In genomic region chr10:43137971-43138756, GRCh38 we compare ENCODE assay signal across 8 cellular contexts. TPM values are rescaled to one million over a fixed set of nuclear protein-coding genes. Genes with fewer than 3 reads are reported as not detected.
DNase-seq lines count a peak whose midpoint lies in the region; ATAC-seq and TF ChIP-seq lines count a peak whose summit lies in the region.

Gene CSGALNACT2 (plus strand): TSS chr10:43138445. CDS start chr10:43155150, 16,705 bp downstream.

- H3K4me2 ChIP-seq in KMS-11: peak within 1 kb of the TSS; percentile 85

- no peaks in the 10 kb centered on the region for H3K36me3 Mint-ChIP-seq in nephron (ENCODE audit: low read depth)

- H3K36me3 ChIP-seq in KMS-11 (ENCODE audit: insufficient read depth) (no peaks in the 10 kb centered on the region; the same call in 1 of the 2 replicates), RWPE2 (ENCODE audit: low read depth) (no peaks in the 10 kb centered on the region)

- no peaks in the 10 kb centered on the region for H4K20me1 ChIP-seq in KMS-11 (ENCODE audit: insufficient read depth)

- peak within 1 kb of the TSS; percentile 90 to 100 (median 99) for H3K27ac Mint-ChIP-seq in nephron

- peaks cover 40% of the 10 kb centered on the region for H3K79me2 ChIP-seq in KMS-11 (ENCODE audit: insufficient read depth, low read depth)

- ATAC-seq in GM21737 (IDR thresholded peaks at IDR 0.05; ENCODE audit: unreplicated experiment) (peak; percentile 58), RWPE2 (ENCODE audit: low read depth) (peak; percentile 65)
- peak; percentile 83 for ATAC-seq in stimulated activated naive CD8-positive, alpha-beta T cell treated with anti-CD3 and anti-CD28 coated beads, Interleukin-15, Interleukin-2, amounts not matched to agents 100 U/mL and 50 U/mL, for 24 hours

- H3K27ac ChIP-seq in KMS-11 (peak within 1 kb of the TSS; percentile 67), RWPE2 (ENCODE audit: poor library complexity, severe bottlenecking) (peak within 1 kb of the TSS; percentile 83)

- H3K27me3 Mint-ChIP-seq in nephron (ENCODE audit: low read depth): no peaks in the 10 kb centered on the region

- H3K4me3 ChIP-seq in KMS-11 (IDR thresholded peaks at IDR 0.05; ENCODE audit: insufficient read depth, low read depth, low read length) (no peak within 1 kb of the TSS), RWPE2 (ENCODE audit: severe bottlenecking) (peak within 1 kb of the TSS; percentile 98), fibroblast of the aortic adventitia (ENCODE audit: low read depth, low read length) (peak within 1 kb of the TSS; percentile 89)

- H3K4me1 ChIP-seq in KMS-11 (ENCODE audit: low read depth, poor library complexity, severe bottlenecking): peaks cover 25% of the 10 kb centered on the region
- peaks cover 16% of the 10 kb centered on the region for H3K4me1 ChIP-seq in RWPE2 (ENCODE audit: insufficient read depth, poor library complexity, severe bottlenecking)

- peaks cover 55% of the 10 kb centered on the region for H3K4me1 Mint-ChIP-seq in nephron

- no peaks in the 10 kb centered on the region for H3K9me3 ChIP-seq in RWPE2 (ENCODE audit: severe bottlenecking)

- H3K9ac ChIP-seq in KMS-11: peak within 1 kb of the TSS; percentile 62

- no peaks in the 10 kb centered on the region for H3K27me3 ChIP-seq in KMS-11 (ENCODE audit: insufficient read depth, low read depth)
- no peaks in the 10 kb centered on the region for H3K27me3 ChIP-seq in RWPE2 (ENCODE audit: insufficient read depth, poor library complexity, severe bottlenecking)

- DNase-seq in DMS79 treated with DMSO at 0.1 percent for 48 hours (lab: John Stamatoyannopoulos, UW) (peak; percentile 20), RWPE2 (ENCODE audit: low spot score) (peak; percentile 82), fibroblast of the aortic adventitia (ENCODE audit: low read depth) (peak; percentile 81)
- DNase-seq in activated T-helper 9 cell treated with anti-CD3 and anti-CD28 coated beads, Interleukin-2, amount 50 U/mL, for 16 hours (ENCODE audit: low read depth): peak; percentile 82
- peak; percentile 90 for DNase-seq in stimulated activated naive CD8-positive, alpha-beta T cell treated with anti-CD3 and anti-CD28 coated beads, Interleukin-15, Interleukin-2, amounts not matched to agents 100 U/mL and 50 U/mL, for 24 hours

- H3K9me3 Mint-ChIP-seq in nephron: no peaks in the 10 kb centered on the region

- peak within 1 kb of the TSS; percentile 94 to 100 (median 97) for H3K4me3 Mint-ChIP-seq in nephron

- H2AFZ ChIP-seq in KMS-11 (ENCODE audit: low read depth): peak within 1 kb of the TSS; percentile 93

- TF ChIP-seq CTCF in KMS-11 (conservative IDR thresholded peaks at IDR 0.05; ENCODE audit: low read depth, low read length) (no peak), RWPE2 (IDR thresholded peaks at IDR 0.05; ENCODE audit: poor library complexity, severe bottlenecking) (peak; percentile 5), fibroblast of the aortic adventitia (IDR thresholded peaks at IDR 0.05; ENCODE audit: insufficient read depth, low read length) (no peak), nephron (IDR thresholded peaks at IDR 0.05; ENCODE audit: unreplicated experiment in 3 of 3) (no peak)

RNA-seq across cellular contexts. Expression of gene CSGALNACT2, which starts in this region (rescaled TPM):
- 35.7 and 38.9 TPM in 2 replicates for total RNA-seq in fibroblast of the aortic adventitia (ENCODE audit: low replicate concordance)

Comparison
In these comparisons a context has a peak if more than half of its experiments do, and no peak if none do; other contexts are left out.
1. DNase-seq: peak in every context shown above with its lines; median percentile 90 in stimulated activated naive CD8-positive, alpha-beta T cell treated with anti-CD3 and anti-CD28 coated beads, Interleukin-15, Interleukin-2, amounts not matched to agents 100 U/mL and 50 U/mL, for 24 hours; 82 in RWPE2; 82 in activated T-helper 9 cell treated with anti-CD3 and anti-CD28 coated beads, Interleukin-2, amount 50 U/mL, for 16 hours; 81 in fibroblast of the aortic adventitia; 20 in DMS79 treated with DMSO at 0.1 percent for 48 hours.